8 cellular contexts compared by ENCODE assay signal in the genomic region with DNA sequence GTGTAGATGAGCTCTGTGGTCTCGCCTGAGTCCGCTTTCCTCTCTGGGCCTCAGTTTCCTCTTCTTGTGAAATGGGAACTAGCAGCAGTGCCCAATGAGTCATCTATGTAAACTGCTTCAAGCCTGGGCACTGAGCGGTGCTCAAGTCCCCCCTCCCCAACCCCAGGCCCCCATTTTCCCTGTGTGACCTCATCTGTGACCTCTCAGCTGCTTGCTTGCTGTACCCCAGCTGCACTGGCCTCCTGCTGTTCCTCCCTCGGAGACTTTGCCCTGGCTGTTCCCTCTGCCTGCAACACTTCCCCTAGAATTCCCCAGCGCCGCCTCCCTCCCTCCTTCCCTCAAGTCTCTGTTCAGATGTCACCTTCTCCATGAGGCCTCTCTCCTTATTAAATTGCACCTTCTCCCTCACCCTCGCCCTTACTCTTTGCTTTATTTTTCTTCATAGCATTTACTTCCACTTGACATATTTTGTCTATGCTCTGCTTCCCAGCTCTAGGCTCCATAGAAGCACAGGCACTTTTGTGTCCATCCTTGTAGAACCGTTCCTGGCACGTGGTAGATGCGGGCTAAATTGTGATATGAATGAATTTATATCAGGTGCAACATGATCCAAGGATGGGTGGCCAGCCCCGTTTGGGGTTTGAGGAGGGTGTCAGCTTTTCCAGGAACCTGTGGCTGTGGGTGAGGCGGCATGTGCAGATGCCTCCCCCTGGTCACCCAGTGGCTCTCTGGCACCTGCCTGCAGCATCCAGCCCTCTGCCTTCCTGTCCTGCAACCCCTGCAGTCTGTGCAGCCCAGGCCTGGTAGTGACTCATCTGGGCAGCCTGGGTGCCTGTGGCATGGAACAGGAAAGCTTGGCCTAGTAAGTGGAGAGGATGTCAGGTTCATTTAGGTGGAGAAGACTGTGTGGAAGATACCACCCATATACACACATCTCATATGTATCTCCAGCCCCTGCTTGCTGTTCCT. TPM values are rescaled to one million over a fixed set of nuclear protein-coding genes. Genes with fewer than 3 reads are reported as not detected.
DNase-seq lines count a peak whose midpoint lies in the region; ATAC-seq and TF ChIP-seq lines count a peak whose summit lies in the region.

No MANE protein-coding gene starts in this region.

- no peak for DNase-seq in GM23338 (ENCODE audit: low spot score)
- no peak for DNase-seq in OCI-LY7 (ENCODE audit: low spot score)
- peak; percentile 41 to 72 for DNase-seq in foreskin fibroblast
- DNase-seq in NCI-H524 (lab: John Stamatoyannopoulos, UW): no peak

- POLR2A ChIA-PET in OCI-LY7 (lab: Charles Lee): interaction anchor here (0.6 to 3.0 kb wide), 12 partner anchors 9 to 106 kb away, joined by 3 to 21 read pairs (median 6); a partner anchor contains a TSS

- CTCF ChIA-PET in OCI-LY7 (lab: Charles Lee; ENCODE audit: unreplicated experiment): interaction anchor here (1.6 kb wide), 1 partner anchor 53 kb away, joined by 5 read pairs; no protein-coding TSS in a partner anchor

- H3K4me1 Mint-ChIP-seq in GM23338: peaks cover 47% of the 10 kb centered on the region

- H3K9me3 Mint-ChIP-seq in GM23338: peaks cover 27% of the 10 kb centered on the region

- peak overlapping the region; percentile 98 for H3K27ac ChIP-seq in GM23338 (ENCODE audit: low read depth)
- H3K27ac ChIP-seq in OCI-LY7 (ENCODE audit: low read depth, low read length, poor library complexity, severe bottlenecking): peak overlapping the region; percentile 61

- intact Hi-C loops in OCI-LY7 (cut with micrococcal nuclease; ENCODE audit: unreplicated experiment): no loop called here

- ATAC-seq in GM23338 (peak; percentile 15), HG03457 (IDR thresholded peaks at IDR 0.05; ENCODE audit: unreplicated experiment) (no peak), GM18868 (IDR thresholded peaks at IDR 0.05; ENCODE audit: unreplicated experiment) (no peak), GM19324 (IDR thresholded peaks at IDR 0.05; ENCODE audit: low FRiP score, unreplicated experiment) (no peak)

- H3K4me3 Mint-ChIP-seq in GM23338: peak overlapping the region; percentile 60

- BruUV-seq in OCI-LY7 (replicated peaks; lab: Mats Ljungman, UMichigan): no TSS peak

- H3K9me2 ChIP-seq in GM23338 (ENCODE audit: insufficient read depth) (no peaks in the 10 kb centered on the region), OCI-LY7 (ENCODE audit: insufficient read depth, low read length) (no peaks in the 10 kb centered on the region)

- peaks cover 11% of the 10 kb centered on the region for H3F3A ChIP-seq in GM23338 (replicated peaks; ENCODE audit: low read depth)

- H2AFZ ChIP-seq in GM23338: no peak overlapping the region
- peak overlapping the region; percentile 56; the same call in 1 of the 2 replicates for H2AFZ ChIP-seq in OCI-LY7 (ENCODE audit: low read length)

- H3K4me1 ChIP-seq in GM23338 (ENCODE audit: insufficient read depth) (peaks cover 53% of the 10 kb centered on the region), OCI-LY7 (ENCODE audit: insufficient read depth, low read length, poor library complexity, severe bottlenecking) (peaks cover 56% of the 10 kb centered on the region), skeletal muscle satellite cell (ENCODE audit: control insufficient read depth, insufficient read depth, low read length) (peaks cover 36% of the 10 kb centered on the region)

- H3K27me3 ChIP-seq in GM23338 (ENCODE audit: insufficient read depth): no peaks in the 10 kb centered on the region
- no peaks in the 10 kb centered on the region for H3K27me3 ChIP-seq in skeletal muscle satellite cell (ENCODE audit: control insufficient read depth, insufficient read depth, low read length)

- no peak overlapping the region for H3K9ac ChIP-seq in skeletal muscle satellite cell (ENCODE audit: low read depth, low read length)

- peaks cover 11% of the 10 kb centered on the region; the same call in 1 of the 2 replicates for H3K36me3 ChIP-seq in GM23338 (ENCODE audit: insufficient read depth)
- H3K36me3 ChIP-seq in OCI-LY7 (ENCODE audit: insufficient read depth, low read length): peaks cover 48% of the 10 kb centered on the region
- peaks cover 3% of the 10 kb centered on the region for H3K36me3 ChIP-seq in skeletal muscle satellite cell (ENCODE audit: insufficient read depth, low read length)

- peaks cover 76% of the 10 kb centered on the region for H3K79me2 ChIP-seq in GM23338 (replicated peaks; ENCODE audit: insufficient read depth)
- peaks cover 77% of the 10 kb centered on the region for H3K79me2 ChIP-seq in OCI-LY7 (ENCODE audit: insufficient read depth, low read depth, low read length)

- peaks cover 44% of the 10 kb centered on the region for H3K36me3 Mint-ChIP-seq in GM23338 (ENCODE audit: low read depth)

- H3K27me3 Mint-ChIP-seq in GM23338 (ENCODE audit: insufficient read depth, low read depth, poor library complexity): peaks cover 9% of the 10 kb centered on the region

- peaks cover 3% of the 10 kb centered on the region; the same call in 1 of the 2 replicates for H4K20me1 ChIP-seq in GM23338 (replicated peaks; ENCODE audit: insufficient read depth)
- H4K20me1 ChIP-seq in OCI-LY7 (ENCODE audit: insufficient read depth, low read length): no peaks in the 10 kb centered on the region

- H3K9me3 ChIP-seq in OCI-LY7 (ENCODE audit: low read length): peaks cover 31% of the 10 kb centered on the region; the same call in 1 of the 2 replicates
- peaks cover 7% of the 10 kb centered on the region for H3K9me3 ChIP-seq in skeletal muscle satellite cell (replicated peaks; ENCODE audit: low read length)

- H3K27ac Mint-ChIP-seq in GM23338: peak overlapping the region; percentile 82

- H3K4me2 ChIP-seq in GM23338 (peak overlapping the region; percentile 72), OCI-LY7 (ENCODE audit: low read length) (peak overlapping the region; percentile 84), skeletal muscle satellite cell (ENCODE audit: low read length) (peak overlapping the region; percentile 76)

- peak overlapping the region; percentile 47; the same call in 1 of the 2 replicates for H3K4me3 ChIP-seq in GM23338
- peak overlapping the region; percentile 65 for H3K4me3 ChIP-seq in OCI-LY7 (ENCODE audit: low read depth, low read length, poor library complexity, severe bottlenecking)
- no peak overlapping the region for H3K4me3 ChIP-seq in foreskin fibroblast (ENCODE audit: low read depth in 1 of 2, low read length in 2 of 2)
- H3K4me3 ChIP-seq in skeletal muscle satellite cell (ENCODE audit: low read length): no peak overlapping the region

- no peak for TF ChIP-seq CTCF in GM23338 (conservative IDR thresholded peaks at IDR 0.05; ENCODE audit: low read depth in 2 of 2)
- TF ChIP-seq CTCF in OCI-LY7 (conservative IDR thresholded peaks at IDR 0.05; ENCODE audit: low read length): no peak
- TF ChIP-seq CTCF in foreskin fibroblast (IDR thresholded peaks at IDR 0.05; ENCODE audit: low read depth, low read length): no peak

TF ChIP-seq in GM23338, 12 proteins besides CTCF, POLR2A, EP300 and RAD21:
- TF ChIP-seq ZNF114 (CRISPR knock-in tag; IDR thresholded peaks at IDR 0.05): no peak
- TF ChIP-seq, protein P1, sequence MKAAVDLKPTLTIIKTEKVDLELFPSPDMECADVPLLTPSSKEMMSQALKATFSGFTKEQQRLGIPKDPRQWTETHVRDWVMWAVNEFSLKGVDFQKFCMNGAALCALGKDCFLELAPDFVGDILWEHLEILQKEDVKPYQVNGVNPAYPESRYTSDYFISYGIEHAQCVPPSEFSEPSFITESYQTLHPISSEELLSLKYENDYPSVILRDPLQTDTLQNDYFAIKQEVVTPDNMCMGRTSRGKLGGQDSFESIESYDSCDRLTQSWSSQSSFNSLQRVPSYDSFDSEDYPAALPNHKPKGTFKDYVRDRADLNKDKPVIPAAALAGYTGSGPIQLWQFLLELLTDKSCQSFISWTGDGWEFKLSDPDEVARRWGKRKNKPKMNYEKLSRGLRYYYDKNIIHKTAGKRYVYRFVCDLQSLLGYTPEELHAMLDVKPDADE (IDR thresholded peaks at IDR 0.05): no peak

RNA-seq across cellular contexts. Expression of a gene that starts 26.3 kb away (rescaled TPM):
- total RNA-seq in GM23338 (2014; rRNA removed; shearing (Covaris generic)): 42.3 and 54.1 TPM in 2 replicates
- polyA plus RNA-seq in GM23338 (2016; fragmentation: Nextera tagmentation; extraction: Ambion mirVana): 7.6 and 15.7 TPM in 2 replicates
- total RNA-seq in OCI-LY7 (2014; rRNA removed; shearing (Covaris generic)): 21.2 and 36.3 TPM in 2 replicates
- total RNA-seq in OCI-LY7 (2022): 70.7 and 84.4 TPM in 2 replicates
- 29.9 and 31.7 TPM in 2 replicates for total RNA-seq in skeletal muscle satellite cell (2012; rRNA removed)

RNA-seq across cellular contexts. Expression of a gene that starts 26.9 kb away (rescaled TPM):
- total RNA-seq in GM23338 (2014; rRNA removed; shearing (Covaris generic)): not detected in 2 replicates
- polyA plus RNA-seq in GM23338 (2016; fragmentation: Nextera tagmentation; extraction: Ambion mirVana): 0.02 TPM in 1 of 2 replicates, not detected in the other
- total RNA-seq in OCI-LY7 (2014; rRNA removed; shearing (Covaris generic)): 0.08 TPM in 1 of 2 replicates, not detected in the other
- 0.08 and 0.09 TPM in 2 replicates for total RNA-seq in OCI-LY7 (2022)
- total RNA-seq in skeletal muscle satellite cell (2012; rRNA removed): not detected in 2 replicates

Comparison
In these comparisons a context has a peak if more than half of its experiments do, and no peak if none do; other contexts are left out.
1. DNase-seq: peak in foreskin fibroblast (2 of 2); none in GM23338 (single experiment), OCI-LY7 (single experiment) and NCI-H524 (0 of 2).
2. H3K4me3 ChIP-seq: peak in GM23338 (single experiment) and OCI-LY7 (single experiment); none in foreskin fibroblast (0 of 2) and skeletal muscle satellite cell (single experiment).
3. Peak in every context shown above with its lines, with median percentiles within 50 percentile points of each other: H3K4me2 ChIP-seq.